17 cellular contexts compared by ENCODE assay signal in genomic region chr13:41284512-41285288, GRCh38. TPM values are rescaled to one million over a fixed set of nuclear protein-coding genes. Genes with fewer than 3 reads are reported as not detected.
DNase-seq lines count a peak whose midpoint lies in the region; ATAC-seq lines count a peak whose summit lies in the region.
"Had no signal": no experiment of that assay in that cellular context is flagged by ENCODE, and none has a peak within 500 bp of the region (broad histone marks: within the 10 kb centered on the region; RNA-seq: fewer than 3 reads in every experiment).

No MANE protein-coding gene starts in this region.

- no peaks in the 10 kb centered on the region for H3K36me3 ChIP-seq in adipocyte (ENCODE audit: control insufficient read depth, insufficient read depth, low read length, severe bottlenecking)
- H3K36me3 ChIP-seq: ascending aorta, left lung, transverse colon had no signal

- peak; percentile 39 for DNase-seq in AG08396 (ENCODE audit: low spot score)
- peak; percentile 97 for DNase-seq in HCEC 1CT
- DNase-seq in adipocyte (ENCODE audit: low read depth): peak; percentile 89
- peak; percentile 94 for DNase-seq in iris pigment epithelial cell (ENCODE audit: low read depth)
- no peak for DNase-seq in NK-92 treated with Interleukin-12 subunit alpha and Interleukin-12 subunit beta, amount 100 ng/mL, for 24 hours (lab: John Stamatoyannopoulos, UW)
- no peak for DNase-seq in NCI-H1930 (lab: John Stamatoyannopoulos, UW)
- DNase-seq in activated naive CD4-positive, alpha-beta T cell treated with anti-CD3 and anti-CD28 coated beads, Interleukin-2, amount 50 U/mL, for 72 hours (ENCODE audit: low spot score in 2 of 2): no peak
- DNase-seq: activated CD8-positive, alpha-beta memory T cell treated with anti-CD3 and anti-CD28 coated beads for 24 hours; foreskin melanocyte; KBM-7; left lung; NCI-H510A; posterior cingulate gyrus; transverse colon had no signal

- no peak for ATAC-seq in HG03439 (IDR thresholded peaks at IDR 0.05; ENCODE audit: unreplicated experiment)
- no peak for ATAC-seq in activated naive CD4-positive, alpha-beta T cell treated with anti-CD3 and anti-CD28 coated beads, Interleukin-2, amount 50 U/mL, for 72 hours
- ATAC-seq: left lung had no signal

- H3K4me3 ChIP-seq in adipocyte (ENCODE audit: low read length): no peak overlapping the region
- H3K4me3 ChIP-seq: ascending aorta, left lung, transverse colon had no signal

- no peaks in the 10 kb centered on the region for H3K27me3 ChIP-seq in adipocyte (replicated peaks; ENCODE audit: control insufficient read depth, insufficient read depth, low read length)
- H3K27me3 ChIP-seq: ascending aorta, left lung, transverse colon had no signal

- peaks cover 4% of the 10 kb centered on the region for H3K4me1 ChIP-seq in adipocyte (ENCODE audit: control insufficient read depth, insufficient read depth, low read length)
- H3K4me1 ChIP-seq: ascending aorta, left lung, transverse colon had no signal

- peaks cover 7 to 30% of the 10 kb centered on the region in 2 donors for H3K36me3 Mint-ChIP-seq in activated naive CD4-positive, alpha-beta T cell treated with anti-CD3 and anti-CD28 coated beads, Interleukin-2, amount 50 U/mL, for 72 hours

- no peaks in the 10 kb centered on the region for H3K9me3 ChIP-seq in adipocyte (ENCODE audit: control insufficient read depth, low read length)
- H3K9me3 ChIP-seq: ascending aorta, left lung, transverse colon had no signal

- H3K9me3 Mint-ChIP-seq in activated naive CD4-positive, alpha-beta T cell treated with anti-CD3 and anti-CD28 coated beads, Interleukin-2, amount 50 U/mL, for 72 hours: peaks cover 4 to 14% of the 10 kb centered on the region in 2 donors

- H3K9ac ChIP-seq in adipocyte (ENCODE audit: low read length): no peak overlapping the region

- H3K27ac Mint-ChIP-seq in activated naive CD4-positive, alpha-beta T cell treated with anti-CD3 and anti-CD28 coated beads, Interleukin-2, amount 50 U/mL, for 72 hours: no peak overlapping the region
- H3K27ac Mint-ChIP-seq: T-helper 1 cell treated with Interleukin-12 subunit alpha and Interleukin-12 subunit beta and Interleukin-4 antibody, amounts not matched to agents 30 μg/mL and 1 μg/mL, for 36 hours had no signal

RNA-seq across cellular contexts. Expression of gene MTRF1, which starts 21.3 kb away (rescaled TPM):
- 10 to 100 TPM; 25.8 to 39.1 TPM for total RNA-seq in activated naive CD4-positive, alpha-beta T cell treated with anti-CD3 and anti-CD28 coated beads, Interleukin-2, amount 50 U/mL, for 72 hours

RNA-seq across cellular contexts. Expression of gene NAA16, which starts 26.4 kb away (rescaled TPM):
- 10 to 100 TPM; 31.6 to 41.2 TPM for total RNA-seq in activated naive CD4-positive, alpha-beta T cell treated with anti-CD3 and anti-CD28 coated beads, Interleukin-2, amount 50 U/mL, for 72 hours

Comparison
In these comparisons a context has a peak if more than half of its experiments do, and no peak if none do; other contexts are left out.
1. DNase-seq: peak in AG08396 (single experiment), HCEC 1CT (single experiment), adipocyte (single experiment) and iris pigment epithelial cell (single experiment); none in NK-92 treated with Interleukin-12 subunit alpha and Interleukin-12 subunit beta, amount 100 ng/mL, for 24 hours (single experiment), NCI-H1930 (0 of 2) and activated naive CD4-positive, alpha-beta T cell treated with anti-CD3 and anti-CD28 coated beads, Interleukin-2, amount 50 U/mL, for 72 hours (0 of 2).